Comparison of ENCODE assay signal across 13 cellular contexts in the genomic region with DNA sequence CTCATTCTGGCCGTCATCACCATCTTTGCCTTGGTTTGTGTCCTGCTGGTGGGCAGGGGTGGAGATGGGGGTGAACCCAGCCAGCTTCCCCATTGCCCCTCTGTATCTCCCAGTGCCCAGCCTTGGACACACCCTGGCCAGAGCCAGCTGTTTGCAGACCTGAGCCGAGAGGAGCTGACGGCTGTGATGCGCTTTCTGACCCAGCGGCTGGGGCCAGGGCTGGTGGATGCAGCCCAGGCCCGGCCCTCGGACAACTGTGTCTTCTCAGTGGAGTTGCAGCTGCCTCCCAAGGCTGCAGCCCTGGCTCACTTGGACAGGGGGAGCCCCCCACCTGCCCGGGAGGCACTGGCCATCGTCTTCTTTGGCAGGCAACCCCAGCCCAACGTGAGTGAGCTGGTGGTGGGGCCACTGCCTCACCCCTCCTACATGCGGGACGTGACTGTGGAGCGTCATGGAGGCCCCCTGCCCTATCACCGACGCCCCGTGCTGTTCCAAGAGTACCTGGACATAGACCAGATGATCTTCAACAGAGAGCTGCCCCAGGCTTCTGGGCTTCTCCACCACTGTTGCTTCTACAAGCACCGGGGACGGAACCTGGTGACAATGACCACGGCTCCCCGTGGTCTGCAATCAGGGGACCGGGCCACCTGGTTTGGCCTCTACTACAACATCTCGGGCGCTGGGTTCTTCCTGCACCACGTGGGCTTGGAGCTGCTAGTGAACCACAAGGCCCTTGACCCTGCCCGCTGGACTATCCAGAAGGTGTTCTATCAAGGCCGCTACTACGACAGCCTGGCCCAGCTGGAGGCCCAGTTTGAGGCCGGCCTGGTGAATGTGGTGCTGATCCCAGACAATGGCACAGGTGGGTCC. TPM values are rescaled to one million over a fixed set of nuclear protein-coding genes. Genes with fewer than 3 reads are reported as not detected.
"Had no signal": no experiment of that assay in that cellular context is flagged by ENCODE, and none has a peak within 500 bp of the region (broad histone marks: within the 10 kb centered on the region; RNA-seq: fewer than 3 reads in every experiment).

No MANE protein-coding gene starts in this region.

RNA-seq across cellular contexts. Expression of gene AOC3, which starts 0.6 kb away (rescaled TPM):
- total RNA-seq: pulmonary artery endothelial cell had no signal

RNA-seq across cellular contexts. Expression of gene G6PC1, which starts 49.0 kb away (rescaled TPM):
- total RNA-seq: activated CD4-positive, alpha-beta T cell treated with anti-CD3 and anti-CD28 coated beads, Interleukin-2, amount 10 ng/mL, durations not matched to agents 7 days and 5 days; activated CD8-positive, alpha-beta T cell treated with anti-CD3 and anti-CD28 coated beads, Interleukin-2, amount 10 ng/mL, durations not matched to agents 7 days and 5 days; activated T-helper 2 cell treated with anti-CD3 and anti-CD28 coated beads, Interferon-gamma antibody, Interleukin-2, Interleukin-4, amounts not matched to agents 10 μg/mL and 5 μg/mL and 100 μg/mL, durations not matched to agents 14 hours and 24 hours and 36 hours; astrocyte; dermis blood vessel endothelial cell; fibroblast of lung; foreskin keratinocyte; myocyte; omental fat pad; pulmonary artery endothelial cell; SK-MEL-5; T-helper 17 cell; thyroid gland had no signal
